14 cellular contexts compared by ENCODE assay signal in genomic region chr2:207115715-207116364, GRCh38. TPM values are rescaled to one million over a fixed set of nuclear protein-coding genes. Genes with fewer than 3 reads are reported as not detected.
DNase-seq lines count a peak whose midpoint lies in the region; ATAC-seq lines count a peak whose summit lies in the region.
"Had no signal": no experiment of that assay in that cellular context is flagged by ENCODE, and none has a peak within 500 bp of the region (broad histone marks: within the 10 kb centered on the region; RNA-seq: fewer than 3 reads in every experiment).

No MANE protein-coding gene starts in this region.

- no peak for ATAC-seq in GM21526 (IDR thresholded peaks at IDR 0.05; ENCODE audit: low FRiP score, unreplicated experiment)
- ATAC-seq: K562, mucosa of descending colon had no signal

- peak overlapping the region; percentile 48 for H3K4me2 ChIP-seq in skeletal muscle satellite cell (ENCODE audit: low read length)

- no peaks in the 10 kb centered on the region for H3K9me3 ChIP-seq in skeletal muscle satellite cell (replicated peaks; ENCODE audit: low read length)
- H3K9me3 ChIP-seq: mucosa of descending colon had no signal

- DNase-seq in HCEC 1CT, result peak; percentile 51
- DNase-seq in dermis blood vessel endothelial cell, result peak; percentile 66
- peak; percentile 35 to 73 for DNase-seq in hippocampal formation (lab: John Stamatoyannopoulos, UW)
- no peak for DNase-seq in ureter (ENCODE audit: low spot score)
- DNase-seq in NCI-H2107 treated with DMSO at 0.1 percent for 48 hours (lab: John Stamatoyannopoulos, UW; ENCODE audit: unreplicated experiment), result no peak
- DNase-seq in activated CD4-positive, alpha-beta T cell treated with anti-CD3 and anti-CD28 coated beads for 4 hours, result no peak
- DNase-seq: activated CD4-positive, alpha-beta T cell treated with anti-CD3 and anti-CD28 coated beads, Interleukin-2, amount 10 ng/mL, durations not matched to agents 7 days and 5 days; activated naive CD8-positive, alpha-beta T cell treated with anti-CD3 and anti-CD28 coated beads for 36 hours; erythroblast; mucosa of descending colon had no signal

- H3K36me3 ChIP-seq in skeletal muscle satellite cell (ENCODE audit: insufficient read depth, low read length), result peaks cover 71% of the 10 kb centered on the region

- H3K4me1 ChIP-seq in skeletal muscle satellite cell (ENCODE audit: control insufficient read depth, insufficient read depth, low read length), result peaks cover 19% of the 10 kb centered on the region

- H3K9ac ChIP-seq in skeletal muscle satellite cell (ENCODE audit: low read depth, low read length), result no peak overlapping the region

- no peaks in the 10 kb centered on the region for H3K27me3 ChIP-seq in skeletal muscle satellite cell (ENCODE audit: control insufficient read depth, insufficient read depth, low read length)

- no peak overlapping the region for H3K4me3 ChIP-seq in skeletal muscle satellite cell (ENCODE audit: low read length)
- H3K4me3 ChIP-seq: K562, mucosa of descending colon, SK-N-MC had no signal

RNA-seq across cellular contexts. Expression of gene KLF7, which starts 49.9 kb away (rescaled TPM):
- total RNA-seq in dermis blood vessel endothelial cell (14.0 and 20.7 TPM in 2 replicates), ureter (54.7 TPM)
- 23.1 and 25.1 TPM in 2 replicates for total RNA-seq in skeletal muscle satellite cell (2012; rRNA removed)

Comparison
In these comparisons a context has a peak if more than half of its experiments do, and no peak if none do; other contexts are left out.
1. DNase-seq: peak in HCEC 1CT (single experiment), dermis blood vessel endothelial cell (single experiment) and hippocampal formation (2 of 2); none in ureter (single experiment), NCI-H2107 treated with DMSO at 0.1 percent for 48 hours (single experiment) and activated CD4-positive, alpha-beta T cell treated with anti-CD3 and anti-CD28 coated beads for 4 hours (0 of 2).